ENCODE assay signal across 8 cellular contexts in the genomic region with DNA sequence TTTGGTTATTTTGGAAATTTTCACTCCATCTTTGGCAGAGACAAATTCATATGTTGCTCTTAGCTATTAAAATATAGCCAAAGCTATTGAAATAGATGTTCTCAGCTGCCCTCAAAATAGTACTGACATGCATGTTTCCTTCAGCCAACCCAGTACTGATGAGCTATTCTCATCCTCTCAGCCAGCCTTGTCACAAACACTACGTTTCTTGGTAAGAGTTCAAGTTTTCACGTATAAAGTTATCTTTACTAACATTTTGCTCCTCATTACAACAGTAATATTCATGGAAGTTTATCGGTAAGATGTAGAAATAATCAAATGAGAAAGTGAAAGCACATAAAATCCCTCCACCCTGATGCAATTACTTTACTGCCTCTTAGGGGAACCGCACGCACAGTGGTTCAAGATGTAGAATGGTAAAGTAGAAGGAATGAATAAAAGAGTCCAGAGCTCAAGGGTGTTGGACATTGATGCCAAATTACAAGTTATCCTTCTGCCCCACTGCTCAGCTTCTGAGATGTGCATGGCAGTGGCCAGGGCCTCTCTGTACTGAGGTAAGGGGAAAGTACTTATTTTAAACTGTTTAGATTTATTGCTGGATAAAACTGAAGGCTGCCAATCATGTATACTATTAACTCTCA. TPM values are rescaled to one million over a fixed set of nuclear protein-coding genes. Genes with fewer than 3 reads are reported as not detected.
DNase-seq lines count a peak whose midpoint lies in the region; ATAC-seq and TF ChIP-seq lines count a peak whose summit lies in the region.

No MANE protein-coding gene starts in this region.

- peak; percentile 41 for ATAC-seq in GM21717 (IDR thresholded peaks at IDR 0.05; ENCODE audit: unreplicated experiment)

- peaks cover 1% of the 10 kb centered on the region for H3K9me3 Mint-ChIP-seq in nephron

- H3K4me3 ChIP-seq in GM08714 (ENCODE audit: low read length): peak overlapping the region; percentile 89

- H3K4me1 Mint-ChIP-seq in nephron: peaks cover 18% of the 10 kb centered on the region

- no peaks in the 10 kb centered on the region for H3K36me3 Mint-ChIP-seq in nephron (ENCODE audit: low read depth)

- peak overlapping the region; percentile 60 to 89 (median 88) for H3K27ac Mint-ChIP-seq in nephron

- no peaks in the 10 kb centered on the region for H3K27me3 Mint-ChIP-seq in nephron (ENCODE audit: low read depth)

- no peak for TF ChIP-seq CTCF in nephron (IDR thresholded peaks at IDR 0.05; ENCODE audit: unreplicated experiment in 3 of 3)

- peak; percentile 23 to 79 for DNase-seq in NOMO-1 (lab: John Stamatoyannopoulos, UW; ENCODE audit: unreplicated experiment in 2 of 2)
- peak; percentile 41 for DNase-seq in dermis blood vessel endothelial cell
- DNase-seq in hypothalamus (lab: John Stamatoyannopoulos, UW): no peak
- no peak for DNase-seq in NCI-H1092 treated with DMSO at 0.1 percent for 48 hours (lab: John Stamatoyannopoulos, UW)
- no peak for DNase-seq in DMS114 treated with DMSO at 0.1 percent for 48 hours (lab: John Stamatoyannopoulos, UW; ENCODE audit: unreplicated experiment)

- peak overlapping the region in 2 of 3 experiments; percentile 74 to 76 for H3K4me3 Mint-ChIP-seq in nephron

RNA-seq across cellular contexts. Expression of a gene that starts 20.7 kb away (rescaled TPM):
- 10.4 and 13.4 TPM in 2 replicates for total RNA-seq in dermis blood vessel endothelial cell

Comparison
In these comparisons a context has a peak if more than half of its experiments do, and no peak if none do; other contexts are left out.
1. DNase-seq: peak in NOMO-1 (2 of 2) and dermis blood vessel endothelial cell (single experiment); none in hypothalamus (0 of 51), NCI-H1092 treated with DMSO at 0.1 percent for 48 hours (single experiment) and DMS114 treated with DMSO at 0.1 percent for 48 hours (single experiment).